ENCODE assay signal across 1 cellular context in the genomic region with DNA sequence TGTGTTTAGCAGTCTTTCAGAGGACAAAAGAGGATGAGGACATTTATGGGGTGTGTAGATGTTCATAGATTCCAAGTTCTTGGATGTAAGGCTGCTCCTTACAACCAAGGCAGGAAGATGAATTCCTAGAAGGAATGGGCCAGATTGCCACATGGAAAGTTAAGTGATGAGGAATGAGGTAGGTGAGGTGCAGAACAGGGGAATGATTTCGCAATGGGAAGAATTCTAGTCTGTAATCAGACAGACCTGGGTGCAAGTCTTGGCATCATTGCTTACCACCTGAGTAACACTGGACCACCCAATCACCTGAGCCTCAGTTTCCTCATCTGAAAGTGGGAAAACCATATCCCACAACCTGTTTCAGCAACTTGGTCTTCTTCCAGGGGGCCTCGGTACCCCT.
A peak's percentile ranks its signal among the peaks of the same experiment; 100 is the strongest.
TF ChIP-seq lines count a peak whose summit lies in the region.

No MANE protein-coding gene starts in this region.

TF ChIP-seq in HEK293, 187 proteins besides CTCF, POLR2A, EP300 and RAD21:
- TF ChIP-seq, protein P1, sequence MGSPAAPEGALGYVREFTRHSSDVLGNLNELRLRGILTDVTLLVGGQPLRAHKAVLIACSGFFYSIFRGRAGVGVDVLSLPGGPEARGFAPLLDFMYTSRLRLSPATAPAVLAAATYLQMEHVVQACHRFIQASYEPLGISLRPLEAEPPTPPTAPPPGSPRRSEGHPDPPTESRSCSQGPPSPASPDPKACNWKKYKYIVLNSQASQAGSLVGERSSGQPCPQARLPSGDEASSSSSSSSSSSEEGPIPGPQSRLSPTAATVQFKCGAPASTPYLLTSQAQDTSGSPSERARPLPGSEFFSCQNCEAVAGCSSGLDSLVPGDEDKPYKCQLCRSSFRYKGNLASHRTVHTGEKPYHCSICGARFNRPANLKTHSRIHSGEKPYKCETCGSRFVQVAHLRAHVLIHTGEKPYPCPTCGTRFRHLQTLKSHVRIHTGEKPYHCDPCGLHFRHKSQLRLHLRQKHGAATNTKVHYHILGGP (tag by site-specific recombination; IDR thresholded peaks at IDR 0.05) = peak; percentile 50; the same call in 1 of the 2 replicates
- TF ChIP-seq ZNF16 (tag by site-specific recombination; IDR thresholded peaks at IDR 0.05; ENCODE audit: low read depth) = no peak
- TF ChIP-seq, protein P2, sequence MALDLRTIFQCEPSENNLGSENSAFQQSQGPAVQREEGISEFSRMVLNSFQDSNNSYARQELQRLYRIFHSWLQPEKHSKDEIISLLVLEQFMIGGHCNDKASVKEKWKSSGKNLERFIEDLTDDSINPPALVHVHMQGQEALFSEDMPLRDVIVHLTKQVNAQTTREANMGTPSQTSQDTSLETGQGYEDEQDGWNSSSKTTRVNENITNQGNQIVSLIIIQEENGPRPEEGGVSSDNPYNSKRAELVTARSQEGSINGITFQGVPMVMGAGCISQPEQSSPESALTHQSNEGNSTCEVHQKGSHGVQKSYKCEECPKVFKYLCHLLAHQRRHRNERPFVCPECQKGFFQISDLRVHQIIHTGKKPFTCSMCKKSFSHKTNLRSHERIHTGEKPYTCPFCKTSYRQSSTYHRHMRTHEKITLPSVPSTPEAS (tag by site-specific recombination; IDR thresholded peaks at IDR 0.05) = 0 out of 2 replicates have a peak, but pooled peaks have one; percentile 35
